14 cellular contexts compared by ENCODE assay signal in genomic region chr5:113274836-113275414, GRCh38.
DNase-seq lines count a peak whose midpoint lies in the region; ATAC-seq and TF ChIP-seq lines count a peak whose summit lies in the region.
"Had no signal": no experiment of that assay in that cellular context is flagged by ENCODE, and none has a peak within 500 bp of the region (broad histone marks: within the 10 kb centered on the region; RNA-seq: fewer than 3 reads in every experiment).

No MANE protein-coding gene starts in this region.

- no peak for ATAC-seq in CD8-positive, alpha-beta T cell
- ATAC-seq in heart right ventricle = peak; percentile 53 to 89 (median 72)
- no peak for ATAC-seq in left colon
- ATAC-seq: A549 had no signal

- H3K36me3 ChIP-seq in CD8-positive, alpha-beta T cell (ENCODE audit: insufficient read depth, low read length) = no peaks in the 10 kb centered on the region
- H3K36me3 ChIP-seq in SK-N-MC (ENCODE audit: insufficient read depth, low read length) (no peaks in the 10 kb centered on the region), heart right ventricle (no peaks in the 10 kb centered on the region)
- H3K36me3 ChIP-seq: colonic mucosa had no signal

- H3K27me3 ChIP-seq in CD8-positive, alpha-beta T cell (ENCODE audit: insufficient read depth, low read length) = no peaks in the 10 kb centered on the region
- H3K27me3 ChIP-seq in heart right ventricle = no peaks in the 10 kb centered on the region
- H3K27me3 ChIP-seq: colonic mucosa had no signal

- 22 to 43% methylated on average over 3 of the region's 3 CpGs for WGBS in heart right ventricle, 2 donors

- H3K4me3 Mint-ChIP-seq in CD8-positive, alpha-beta T cell = no peak overlapping the region
- H3K4me3 Mint-ChIP-seq: activated naive CD8-positive, alpha-beta T cell treated with anti-CD3 and anti-CD28 coated beads for 36 hours; natural killer cell had no signal

- CTCF ChIA-PET in CD8-positive, alpha-beta T cell (lab: Charles Lee) = interaction anchor here (1.9 kb wide), 1 partner anchor 279 kb away, joined by 13 read pairs; no protein-coding TSS in a partner anchor
- CTCF ChIA-PET in RWPE1 (lab: Yijun Ruan, JAX) = interaction anchor here (0.6 to 0.7 kb wide), 4 partner anchors 27 to 232 kb away, joined by 3 to 6 read pairs (median 4); no protein-coding TSS in a partner anchor

- no peaks in the 10 kb centered on the region for H3K9me3 ChIP-seq in CD8-positive, alpha-beta T cell (ENCODE audit: low read length)
- H3K9me3 ChIP-seq in SK-N-MC (ENCODE audit: low read depth, low read length) (no peaks in the 10 kb centered on the region), heart right ventricle (no peaks in the 10 kb centered on the region)
- H3K9me3 ChIP-seq: A549, colonic mucosa had no signal

- H3K4me3 ChIP-seq in CD8-positive, alpha-beta T cell (ENCODE audit: low read depth, low read length) = no peak overlapping the region
- H3K4me3 ChIP-seq in SK-N-MC (peak overlapping the region; percentile 47; the same call in 1 of the 2 replicates), heart right ventricle (no peak overlapping the region)
- H3K4me3 ChIP-seq: A549, colonic mucosa had no signal

- peaks cover 7% of the 10 kb centered on the region for H3K4me1 ChIP-seq in CD8-positive, alpha-beta T cell (ENCODE audit: insufficient read depth, low read length)
- peaks cover 11 to 89% (median 61%) of the 10 kb centered on the region in 9 donors for H3K4me1 ChIP-seq in heart right ventricle
- H3K4me1 ChIP-seq: A549, colonic mucosa had no signal

- intact Hi-C loops in CD8-positive, alpha-beta T cell (cut with DNase I, micrococcal nuclease) = no loop called here
- intact Hi-C loops in heart right ventricle (cut with DNase I) (no loop called here), left colon (cut with DNase I, micrococcal nuclease) (no loop called here)

- H3K27ac ChIP-seq in CD8-positive, alpha-beta T cell (ENCODE audit: low read depth, low read length) = no peak overlapping the region
- H3K27ac ChIP-seq in SK-N-MC = peak overlapping the region; percentile 76
- peak overlapping the region; percentile 29 to 80 (median 64) for H3K27ac ChIP-seq in heart right ventricle
- no peak overlapping the region for H3K27ac ChIP-seq in RWPE1
- H3K27ac ChIP-seq: A549, colonic mucosa had no signal

- no peaks in the 10 kb centered on the region for H3K36me3 Mint-ChIP-seq in CD8-positive, alpha-beta T cell
- H3K36me3 Mint-ChIP-seq: activated naive CD8-positive, alpha-beta T cell treated with anti-CD3 and anti-CD28 coated beads for 36 hours; natural killer cell had no signal

- H3K9me3 Mint-ChIP-seq in CD8-positive, alpha-beta T cell = no peaks in the 10 kb centered on the region
- H3K9me3 Mint-ChIP-seq: activated naive CD8-positive, alpha-beta T cell treated with anti-CD3 and anti-CD28 coated beads for 36 hours; natural killer cell had no signal

- POLR2A ChIA-PET in CD8-positive, alpha-beta T cell (lab: Charles Lee) = interaction anchor here (0.9 to 1.3 kb wide), 2 partner anchors 19 to 201 kb away, joined by 3 read pairs; no protein-coding TSS in a partner anchor
- POLR2A ChIA-PET in RWPE1 (lab: Yijun Ruan, JAX; ENCODE audit: low non-redundant PET) = no interaction called here

- peak overlapping the region; percentile 25 for H3K27ac Mint-ChIP-seq in CD8-positive, alpha-beta T cell
- H3K27ac Mint-ChIP-seq: activated naive CD8-positive, alpha-beta T cell treated with anti-CD3 and anti-CD28 coated beads for 36 hours; natural killer cell had no signal

- no peak for DNase-seq in CD8-positive, alpha-beta T cell
- DNase-seq in SK-N-MC (ENCODE audit: low read depth, low spot score) (no peak), heart right ventricle (peak in 1 of 2 donors; percentile 30), myocyte (ENCODE audit: low read depth) (peak; percentile 49), HuH-7 (ENCODE audit: low spot score) (no peak), DMS79 treated with DMSO at 0.1 percent for 48 hours (lab: John Stamatoyannopoulos, UW) (no peak), RWPE1 (ENCODE audit: low spot score) (no peak), left colon (no peak)
- DNase-seq: activated naive CD8-positive, alpha-beta T cell treated with anti-CD3 and anti-CD28 coated beads for 36 hours; colonic mucosa; kidney; natural killer cell; SW 1271 had no signal

- peak overlapping the region; percentile 16 for H3K9ac ChIP-seq in SK-N-MC (ENCODE audit: insufficient read length)

- no peak for TF ChIP-seq CTCF in CD8-positive, alpha-beta T cell (IDR thresholded peaks at IDR 0.05)
- TF ChIP-seq CTCF in heart right ventricle (IDR thresholded peaks at IDR 0.05) (no peak), RWPE1 (conservative IDR thresholded peaks at IDR 0.05; ENCODE audit: low read depth) (no peak)

- H3K27me3 Mint-ChIP-seq in CD8-positive, alpha-beta T cell (ENCODE audit: low read depth) = no peaks in the 10 kb centered on the region
- H3K27me3 Mint-ChIP-seq: activated naive CD8-positive, alpha-beta T cell treated with anti-CD3 and anti-CD28 coated beads for 36 hours had no signal

- peaks cover 23% of the 10 kb centered on the region for H3K4me1 Mint-ChIP-seq in CD8-positive, alpha-beta T cell (ENCODE audit: low read depth)

Comparison
In these comparisons a context has a peak if more than half of its experiments do, and no peak if none do; other contexts are left out.
1. ATAC-seq: peak in heart right ventricle (8 of 8); none in CD8-positive, alpha-beta T cell (single experiment) and left colon (single experiment).
2. H3K27ac ChIP-seq: peak in SK-N-MC (single experiment) and heart right ventricle (10 of 10); none in CD8-positive, alpha-beta T cell (single experiment) and RWPE1 (single experiment).